8 cellular contexts compared by ENCODE assay signal in genomic region chr20:46348972-46349741, GRCh38. TPM values are rescaled to one million over a fixed set of nuclear protein-coding genes. Genes with fewer than 3 reads are reported as not detected.
A peak's percentile ranks its signal among the peaks of the same experiment; 100 is the strongest.
DNase-seq lines count a peak whose midpoint lies in the region; ATAC-seq and TF ChIP-seq lines count a peak whose summit lies in the region.

No MANE protein-coding gene starts in this region.

- peak in 11 of 14 donors; percentile 15 to 82 (median 48) for DNase-seq in C1 segment of cervical spinal cord (lab: John Stamatoyannopoulos, UW)
- DNase-seq in HEK293T (ENCODE audit: extremely low spot score), result peak; percentile 72
- peak; percentile 83 for DNase-seq in RWPE1 (ENCODE audit: low spot score)
- DNase-seq in amygdala (lab: John Stamatoyannopoulos, UW), result peak in 49 of 56 donors; percentile 14 to 80 (median 40)
- DNase-seq in left ventricle myocardium superior, result peak; percentile 81
- no peak for DNase-seq in retinal pigment epithelial cell (ENCODE audit: low read depth)

- no peak overlapping the region; the same call in 1 of the 2 replicates for H3K27ac ChIP-seq in RWPE1

- CTCF ChIA-PET in HEK293T (lab: Yijun Ruan, JAX), result interaction anchor here (0.6 to 1.6 kb wide), 12 partner anchors 8 to 364 kb away, joined by 3 to 6 read pairs (median 4); no protein-coding TSS in a partner anchor
- CTCF ChIA-PET in RWPE1 (lab: Yijun Ruan, JAX), result interaction anchor here (0.5 to 5.0 kb wide), 75 partner anchors 9 to 1687 kb away, joined by 3 to 93 read pairs (median 4); partner anchors contain the start of genes CD40, CDH22, ELMO2 and SLC12A5

- peak; percentile 98 for TF ChIP-seq CTCF in RWPE1 (conservative IDR thresholded peaks at IDR 0.05; ENCODE audit: low read depth)
- peak; percentile 81 for TF ChIP-seq CTCF in retinal pigment epithelial cell (conservative IDR thresholded peaks at IDR 0.05; ENCODE audit: low read depth, low read length)

- intact Hi-C loops in left ventricle myocardium superior (cut with micrococcal nuclease), result loop anchor here (10.0 kb wide), 1 partner anchor 214 kb away; no protein-coding TSS in a partner anchor

- ATAC-seq in left ventricle myocardium superior (peak; percentile 80), GM19328 (IDR thresholded peaks at IDR 0.05; ENCODE audit: unreplicated experiment) (no peak), HG03565 (IDR thresholded peaks at IDR 0.05; ENCODE audit: unreplicated experiment) (no peak)

- POLR2A ChIA-PET in HEK293T (lab: Yijun Ruan, JAX) (interaction anchor here (0.7 kb wide), 1 partner anchor 42 kb away, joined by 3 read pairs; no protein-coding TSS in a partner anchor), RWPE1 (lab: Yijun Ruan, JAX; ENCODE audit: low non-redundant PET) (interaction anchor here (0.9 kb wide), 1 partner anchor 414 kb away, joined by 3 read pairs; no protein-coding TSS in a partner anchor)

- H3K4me3 ChIP-seq in retinal pigment epithelial cell (ENCODE audit: low read length), result no peak overlapping the region

TF ChIP-seq in HEK293T, 16 proteins besides CTCF, POLR2A, EP300 and RAD21:
- no peak for TF ChIP-seq L3MBTL2 (conservative IDR thresholded peaks at IDR 0.05)
- TF ChIP-seq LEF1 (IDR thresholded peaks at IDR 0.05; ENCODE audit: borderline replicate concordance), result no peak
- TF ChIP-seq NFRKB (IDR thresholded peaks at IDR 0.05), result no peak
- no peak for TF ChIP-seq FOXM1 (IDR thresholded peaks at IDR 0.05; ENCODE audit: borderline replicate concordance)
- no peak for TF ChIP-seq PKNOX1 (IDR thresholded peaks at IDR 0.05)
- TF ChIP-seq CTBP1 (IDR thresholded peaks at IDR 0.05; ENCODE audit: borderline replicate concordance), result no peak
- no peak for TF ChIP-seq HDGF (IDR thresholded peaks at IDR 0.05; ENCODE audit: borderline replicate concordance)
- no peak for TF ChIP-seq SUZ12 (IDR thresholded peaks at IDR 0.05)
- no peak for TF ChIP-seq SP1 (IDR thresholded peaks at IDR 0.05)
- no peak for TF ChIP-seq ELF4 (IDR thresholded peaks at IDR 0.05)
- no peak for TF ChIP-seq ARNT (IDR thresholded peaks at IDR 0.05)
- TF ChIP-seq BHLHE40 (IDR thresholded peaks at IDR 0.05; ENCODE audit: borderline replicate concordance), result no peak
- no peak for TF ChIP-seq ZNF384 (IDR thresholded peaks at IDR 0.05)
- no peak for TF ChIP-seq FOXA1 (IDR thresholded peaks at IDR 0.05)

RNA-seq across cellular contexts. Expression of gene CDH22, which starts 40.9 kb away (rescaled TPM):
- 2.3 TPM for total RNA-seq in left ventricle myocardium superior

RNA-seq across cellular contexts. Expression of gene ELMO2, which starts 57.3 kb away (rescaled TPM):
- total RNA-seq in left ventricle myocardium superior, result 37.1 TPM
